In the genomic region with DNA sequence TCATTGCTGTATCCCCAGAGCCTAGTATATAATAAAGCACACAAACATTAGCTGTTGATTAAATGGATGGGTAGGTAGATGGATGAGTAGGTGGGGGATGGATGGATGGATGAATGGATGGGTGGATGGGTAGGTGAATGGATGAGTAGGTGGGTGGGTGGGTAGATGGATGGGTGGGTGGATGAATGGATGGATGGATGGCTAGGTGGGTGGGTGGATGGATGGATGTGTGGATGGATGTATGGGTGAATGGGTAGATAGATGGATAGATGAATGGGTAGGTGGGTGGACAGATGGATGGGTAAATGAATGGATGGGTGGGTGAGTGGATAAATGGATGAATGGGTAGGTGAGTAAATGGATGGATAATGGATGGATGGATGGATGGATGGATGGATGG, we compare ENCODE assay signal across 9 cellular contexts.
"Had no signal": no experiment of that assay in that cellular context is flagged by ENCODE, and none has a peak within 500 bp of the region (broad histone marks: within the 10 kb centered on the region; RNA-seq: fewer than 3 reads in every experiment).

No MANE protein-coding gene starts in this region.

- DNase-seq: GM23248, GOT3, H7, H9, HCEC 1CT, HFFc6 had no signal

- H2AFZ ChIP-seq: GM23248, GM23338 had no signal

- H3K9me3 ChIP-seq: HAP-1 had no signal

- H3K36me3 ChIP-seq: HAP-1 had no signal

- H3K4me3 ChIP-seq: GM23248, GM23338, HAP-1 had no signal

- FAIRE-seq: H54 had no signal

- H3K9ac ChIP-seq: GM23248 had no signal

- H3K4me1 ChIP-seq: HAP-1 had no signal

- H3K27ac ChIP-seq: GM23248 had no signal

- H3K4me2 ChIP-seq: GM23338 had no signal
